Comparison of ENCODE assay signal across 1 cellular context in genomic region chr10:68111580-68111979, GRCh38.
TF ChIP-seq lines count a peak whose summit lies in the region.

No MANE protein-coding gene starts in this region.

TF ChIP-seq in K562, 482 proteins besides CTCF, POLR2A, EP300 and RAD21:
- no peak for TF ChIP-seq NCOA6 (IDR thresholded peaks at IDR 0.05)
- no peak for TF ChIP-seq ZNF717 (CRISPR knock-in tag; IDR thresholded peaks at IDR 0.05)
- no peak for TF ChIP-seq NFE2L1 (tag; IDR thresholded peaks at IDR 0.05; ENCODE audit: borderline replicate concordance, low read depth)
- TF ChIP-seq ZC3H11A (IDR thresholded peaks at IDR 0.05; ENCODE audit: low read depth, low read length), result no peak
- TF ChIP-seq GATAD2B (IDR thresholded peaks at IDR 0.05; ENCODE audit: borderline replicate concordance), result no peak
- no peak for TF ChIP-seq ZNF174 (CRISPR knock-in tag; IDR thresholded peaks at IDR 0.05)
- TF ChIP-seq MYC (IDR thresholded peaks at IDR 0.05; ENCODE audit: low read depth, low read length), result no peak
- no peak for TF ChIP-seq MYC (CRISPR knock-in tag; IDR thresholded peaks at IDR 0.05; ENCODE audit: borderline replicate concordance, low read depth)
- no peak for TF ChIP-seq TFE3 (CRISPR knock-in tag; IDR thresholded peaks at IDR 0.05)
- no peak for TF ChIP-seq ZNF57 (CRISPR knock-in tag; IDR thresholded peaks at IDR 0.05)
- TF ChIP-seq NFRKB (IDR thresholded peaks at IDR 0.05; ENCODE audit: low read depth), result no peak
- no peak for TF ChIP-seq CBX3 (IDR thresholded peaks at IDR 0.05; ENCODE audit: borderline replicate concordance in 1 of 2, low read length in 2 of 2)
TF ChIP-seq in K562: peak in this region for 0.
